21 cellular contexts compared by ENCODE assay signal in the genomic region with DNA sequence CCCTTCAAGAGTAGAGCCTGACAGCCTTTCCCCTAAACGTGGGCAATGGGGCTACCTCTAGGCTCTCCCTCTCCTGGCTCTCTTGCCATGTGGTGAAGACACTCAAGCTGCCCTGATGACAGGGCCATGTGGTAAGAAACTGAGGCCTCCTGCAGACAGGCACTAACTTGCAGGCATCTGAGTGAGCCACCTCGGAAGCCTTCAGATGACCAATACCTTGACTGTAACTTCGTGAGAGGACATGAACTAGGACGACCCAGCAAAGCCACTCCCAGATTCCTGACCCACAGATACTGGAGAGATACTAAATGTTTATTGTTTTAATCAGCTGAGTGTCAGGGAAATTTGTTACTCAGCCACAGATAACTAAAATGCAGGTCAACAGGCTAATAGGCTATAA.
DNase-seq lines count a peak whose midpoint lies in the region; ATAC-seq and TF ChIP-seq lines count a peak whose summit lies in the region.
"Had no signal": no experiment of that assay in that cellular context is flagged by ENCODE, and none has a peak within 500 bp of the region (broad histone marks: within the 10 kb centered on the region; RNA-seq: fewer than 3 reads in every experiment).

No MANE protein-coding gene starts in this region.

- H3K27ac Mint-ChIP-seq in osteocyte (ENCODE audit: unreplicated experiment) = peak overlapping the region; percentile 14
- H3K27ac Mint-ChIP-seq: CD8-positive, alpha-beta memory T cell had no signal

- no peaks in the 10 kb centered on the region for H3K27me3 Mint-ChIP-seq in osteocyte (ENCODE audit: unreplicated experiment)

- peak; percentile 15 for DNase-seq in HCEC 1CT
- peak; percentile 58 for DNase-seq in RWPE1 (ENCODE audit: low spot score)
- peak; percentile 93 for DNase-seq in epithelial cell of esophagus (ENCODE audit: low read depth)
- no peak for DNase-seq in osteocyte (ENCODE audit: extremely low spot score, unreplicated experiment)
- no peak for DNase-seq in activated effector memory CD4-positive, alpha-beta T cell treated with Interleukin-2 at 50 U/mL for 16 hours
- no peak for DNase-seq in stimulated activated naive CD4-positive, alpha-beta T cell treated with Interleukin-2 at 50 U/mL for 16 hours (lab: John Stamatoyannopoulos, UW)
- DNase-seq: CD8-positive, alpha-beta memory T cell; DMS79; GOT3; KG1; MG63; NCI-H1105; NCI-H1694 treated with DMSO at 0.1 percent for 48 hours; NCI-H2107; NCI-H446; NCI-H69; SHP77 treated with DMSO at 0.1 percent for 48 hours had no signal

- POLR2A ChIA-PET in RWPE1 (lab: Yijun Ruan, JAX; ENCODE audit: low non-redundant PET) = no interaction called here

- CTCF ChIA-PET in RWPE1 (lab: Yijun Ruan, JAX) = no interaction called here

- ATAC-seq in HG03354 (IDR thresholded peaks at IDR 0.05; ENCODE audit: poor library complexity, severe bottlenecking, unreplicated experiment) = no peak
- ATAC-seq: GM12878, SK-N-SH treated with all-trans-retinoic acid at 6 μM for 48 hours had no signal

- no peaks in the 10 kb centered on the region for H3K36me3 Mint-ChIP-seq in osteocyte (ENCODE audit: unreplicated experiment)

- H3K4me3 ChIP-seq in epithelial cell of esophagus (ENCODE audit: low read length) = no peak overlapping the region
- H3K4me3 ChIP-seq: BLaER1 treated with 17β-estradiol and CSF1 and Interleukin-3, amounts not matched to agents 10 nM and 100 nM; GM12878; MG63 had no signal

- peak overlapping the region; percentile 21; the same call in 1 of the 2 replicates for H3K27ac ChIP-seq in RWPE1
- H3K27ac ChIP-seq: BLaER1 treated with 17β-estradiol and CSF1 and Interleukin-3, amounts not matched to agents 10 nM and 100 nM had no signal

- no peak overlapping the region for H3K4me3 Mint-ChIP-seq in osteocyte (ENCODE audit: unreplicated experiment)
- H3K4me3 Mint-ChIP-seq: CD8-positive, alpha-beta memory T cell had no signal

- no peaks in the 10 kb centered on the region for H3K9me3 Mint-ChIP-seq in osteocyte (ENCODE audit: unreplicated experiment)

- TF ChIP-seq CTCF in RWPE1 (conservative IDR thresholded peaks at IDR 0.05; ENCODE audit: low read depth) (no peak), epithelial cell of esophagus (IDR thresholded peaks at IDR 0.05; ENCODE audit: insufficient read depth, low read depth, low read length, missing control alignments) (no peak), osteocyte (IDR thresholded peaks at IDR 0.05) (no peak)

- H3K4me1 Mint-ChIP-seq in osteocyte (ENCODE audit: unreplicated experiment) = peaks cover 36% of the 10 kb centered on the region
- H3K4me1 Mint-ChIP-seq: CD8-positive, alpha-beta memory T cell had no signal

Comparison
In these comparisons a context has a peak if more than half of its experiments do, and no peak if none do; other contexts are left out.
1. DNase-seq: peak in HCEC 1CT (single experiment), RWPE1 (single experiment) and epithelial cell of esophagus (single experiment); none in osteocyte (single experiment), activated effector memory CD4-positive, alpha-beta T cell treated with Interleukin-2 at 50 U/mL for 16 hours (single experiment) and stimulated activated naive CD4-positive, alpha-beta T cell treated with Interleukin-2 at 50 U/mL for 16 hours (single experiment).